Comparison of ENCODE assay signal across 11 cellular contexts in the genomic region with DNA sequence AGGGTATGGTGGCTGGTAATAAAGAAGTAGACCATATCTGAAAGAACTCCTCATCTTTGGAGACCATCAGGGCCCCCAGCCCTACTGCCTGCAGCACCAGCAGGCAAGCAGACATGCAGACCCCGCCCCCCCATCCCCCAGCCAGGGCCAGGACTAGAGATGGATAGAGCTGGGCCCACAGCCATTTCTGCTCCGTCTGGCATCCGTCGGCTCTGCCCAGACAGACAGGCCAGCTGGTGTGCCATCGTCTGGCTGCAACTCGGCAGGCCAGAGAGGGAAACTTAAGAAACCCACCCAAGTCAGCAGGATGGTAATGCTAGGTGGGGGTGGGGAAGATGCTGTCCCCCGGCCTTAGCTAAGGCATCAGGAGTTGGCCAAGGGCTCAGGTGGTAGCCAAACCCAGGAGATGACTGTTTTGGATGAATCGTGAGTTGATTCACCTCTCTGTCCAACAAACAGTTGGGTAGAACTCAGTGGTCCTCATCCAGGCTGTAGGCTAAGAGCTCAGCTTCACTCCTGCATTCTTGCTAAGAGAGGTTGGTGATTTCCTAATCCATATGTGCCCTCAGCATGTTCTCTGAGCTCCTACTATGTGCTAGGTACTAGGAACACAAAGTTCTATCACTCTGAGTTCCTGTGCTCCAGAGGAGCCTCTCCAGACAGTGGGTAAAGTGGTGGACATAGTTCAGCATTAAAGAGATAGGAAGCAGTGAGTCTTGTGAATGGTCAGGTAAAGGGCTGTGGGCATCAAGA. TPM values are rescaled to one million over a fixed set of nuclear protein-coding genes. Genes with fewer than 3 reads are reported as not detected.
DNase-seq lines count a peak whose midpoint lies in the region; ATAC-seq and TF ChIP-seq lines count a peak whose summit lies in the region.
"Had no signal": no experiment of that assay in that cellular context is flagged by ENCODE, and none has a peak within 500 bp of the region (broad histone marks: within the 10 kb centered on the region; RNA-seq: fewer than 3 reads in every experiment).

No MANE protein-coding gene starts in this region.

- H3K9ac ChIP-seq in parathyroid adenoma, result no peak overlapping the region

- H3K36me3 ChIP-seq in SJSA1 (peaks cover 25% of the 10 kb centered on the region), esophagus muscularis mucosa (peaks cover 35 to 86% (median 79%) of the 10 kb centered on the region in 4 donors), parathyroid adenoma (ENCODE audit: control insufficient read depth, insufficient read depth, low read length) (no peaks in the 10 kb centered on the region)

- WGBS in esophagus muscularis mucosa, result 44% methylated on average over 7 of the region's 8 CpGs

- no peak for TF ChIP-seq CTCF in AG10803 (conservative IDR thresholded peaks at IDR 0.05; ENCODE audit: low read length)
- no peak for TF ChIP-seq CTCF in esophagus muscularis mucosa (IDR thresholded peaks at IDR 0.05)
- TF ChIP-seq CTCF in parathyroid adenoma (IDR thresholded peaks at IDR 0.05), result no peak

- no peaks in the 10 kb centered on the region for H3K27me3 ChIP-seq in SJSA1 (replicated peaks)
- no peaks in the 10 kb centered on the region for H3K27me3 ChIP-seq in esophagus muscularis mucosa
- no peaks in the 10 kb centered on the region for H3K27me3 ChIP-seq in parathyroid adenoma (ENCODE audit: control insufficient read depth, insufficient read depth, low read length)

- DNase-seq in AG10803 (ENCODE audit: low read depth), result peak; percentile 4
- DNase-seq in SJSA1 (ENCODE audit: low read depth in 1 of 2, low spot score in 2 of 2), result no peak
- DNase-seq in esophagus muscularis mucosa (ENCODE audit: extremely low spot score), result no peak
- no peak for DNase-seq in OCI-M1 (lab: John Stamatoyannopoulos, UW)
- no peak for DNase-seq in AML-193 (lab: John Stamatoyannopoulos, UW)
- no peak for DNase-seq in cerebellar nuclear complex (lab: John Stamatoyannopoulos, UW)
- DNase-seq: Karpas-422, NCI-H510A had no signal

- TF ChIP-seq POLR2A in esophagus muscularis mucosa (IDR thresholded peaks at IDR 0.05; ENCODE audit: low read depth), result no peak

- H3K27ac ChIP-seq in SJSA1 (peak overlapping the region; percentile 74), esophagus muscularis mucosa (replicated peaks in 1 of 4) (peak overlapping the region; percentile 87 to 96 (median 92)), parathyroid adenoma (peak overlapping the region; percentile 75)

- no peaks in the 10 kb centered on the region for H3K9me3 ChIP-seq in SJSA1 (replicated peaks)
- H3K9me3 ChIP-seq in esophagus muscularis mucosa, result no peaks in the 10 kb centered on the region
- no peaks in the 10 kb centered on the region for H3K9me3 ChIP-seq in parathyroid adenoma (ENCODE audit: control insufficient read depth, low read length)

- H3K4me2 ChIP-seq in parathyroid adenoma (ENCODE audit: low read length), result no peak overlapping the region

- no peak for ATAC-seq in HG02678 (IDR thresholded peaks at IDR 0.05; ENCODE audit: unreplicated experiment)

- H3K4me3 ChIP-seq in AG10803 (ENCODE audit: low read length) (no peak overlapping the region), SJSA1 (no peak overlapping the region), esophagus muscularis mucosa (no peak overlapping the region), parathyroid adenoma (ENCODE audit: low read depth, low read length) (no peak overlapping the region)

- H2AFZ ChIP-seq in parathyroid adenoma, result no peak overlapping the region

- no peaks in the 10 kb centered on the region for H3K79me2 ChIP-seq in parathyroid adenoma

- H3K4me1 ChIP-seq in SJSA1 (replicated peaks), result peaks cover 26% of the 10 kb centered on the region
- peaks cover 34 to 50% (median 48%) of the 10 kb centered on the region in 4 donors for H3K4me1 ChIP-seq in esophagus muscularis mucosa
- H3K4me1 ChIP-seq in parathyroid adenoma, result peaks cover 16% of the 10 kb centered on the region

- intact Hi-C loops in esophagus muscularis mucosa (cut with DNase I), result no loop called here

- TF ChIP-seq EP300 in esophagus muscularis mucosa (IDR thresholded peaks at IDR 0.05), result no peak

RNA-seq across cellular contexts. Expression of a gene that starts 23.2 kb away (rescaled TPM):
- total RNA-seq in SJSA1 (2014; rRNA removed; shearing (Covaris generic)), result 26.7 and 39.3 TPM in 2 replicates
- total RNA-seq in esophagus muscularis mucosa, result 10 to 100 TPM; 23.3 to 35.3 (median 31.8) TPM

RNA-seq across cellular contexts. Expression of a gene that starts 43.0 kb away (rescaled TPM):
- total RNA-seq in SJSA1 (2014; rRNA removed; shearing (Covaris generic)), result 0.22 and 1.1 TPM in 2 replicates
- 1 to 10 TPM in 2 of 4 donors, under 1 TPM in 2; 0.29 to 3.7 (median 1.5) TPM for total RNA-seq in esophagus muscularis mucosa
- total RNA-seq: dermis blood vessel endothelial cell had no signal
